In genomic region chr12:65171073-65171472, GRCh38 we compare ENCODE assay signal across 8 cellular contexts. TPM values are rescaled to one million over a fixed set of nuclear protein-coding genes. Genes with fewer than 3 reads are reported as not detected.
DNase-seq lines count a peak whose midpoint lies in the region; TF ChIP-seq lines count a peak whose summit lies in the region.

No MANE protein-coding gene starts in this region.

- H3K4me1 ChIP-seq in hepatocyte (ENCODE audit: insufficient read depth) (peaks cover 22% of the 10 kb centered on the region), smooth muscle cell (ENCODE audit: low read depth) (peaks cover 41% of the 10 kb centered on the region)

- DNase-seq in DMS79 treated with DMSO at 0.1 percent for 48 hours (lab: John Stamatoyannopoulos, UW), result peak; percentile 1
- no peak for DNase-seq in DMS79 (lab: John Stamatoyannopoulos, UW)
- no peak for DNase-seq in hepatocyte (ENCODE audit: low spot score)
- no peak for DNase-seq in smooth muscle cell (lab: John Stamatoyannopoulos, UW; ENCODE audit: unreplicated experiment)
- no peak for DNase-seq in central memory CD4-positive, alpha-beta T cell
- DNase-seq in glomerular visceral epithelial cell (ENCODE audit: extremely low spot score), result no peak
- DNase-seq in NCI-H345 treated with DMSO at 0.1 percent for 48 hours (lab: John Stamatoyannopoulos, UW; ENCODE audit: unreplicated experiment), result no peak

- H3K79me2 ChIP-seq in hepatocyte, result peaks cover 72% of the 10 kb centered on the region
- H3K79me2 ChIP-seq in smooth muscle cell (ENCODE audit: low read depth), result peaks cover 76% of the 10 kb centered on the region

- H3K9me2 ChIP-seq in hepatocyte (replicated peaks; ENCODE audit: insufficient read depth), result no peaks in the 10 kb centered on the region

- WGBS in hepatocyte (ENCODE audit: low lambda C conversion rate, missing lambda C conversion rate), result 33% methylated on average over 8 of the region's 8 CpGs
- 27% methylated on average over 8 of the region's 8 CpGs for whole genome bisulfite sequencing in smooth muscle cell (ENCODE audit: low lambda C conversion rate)

- peaks cover 59% of the 10 kb centered on the region for H4K20me1 ChIP-seq in hepatocyte (ENCODE audit: insufficient read depth, poor library complexity, severe bottlenecking)
- peaks cover 61% of the 10 kb centered on the region for H4K20me1 ChIP-seq in smooth muscle cell (ENCODE audit: low read depth)

- no peaks in the 10 kb centered on the region for H3K9me3 ChIP-seq in hepatocyte (ENCODE audit: low read depth)
- H3K9me3 ChIP-seq in smooth muscle cell (replicated peaks; ENCODE audit: low read depth), result no peaks in the 10 kb centered on the region

- H3F3A ChIP-seq in smooth muscle cell (ENCODE audit: low read depth), result no peaks in the 10 kb centered on the region

- no peak for TF ChIP-seq CTCF in WI38 (IDR thresholded peaks at IDR 0.05; ENCODE audit: low read depth, low read length)
- TF ChIP-seq CTCF in hepatocyte (IDR thresholded peaks at IDR 0.05; ENCODE audit: poor library complexity), result no peak
- TF ChIP-seq CTCF in smooth muscle cell (IDR thresholded peaks at IDR 0.05; ENCODE audit: borderline replicate concordance, insufficient read depth, poor library complexity, severe bottlenecking), result no peak

- H3K4me3 ChIP-seq in WI38 (ENCODE audit: low read depth, low read length) (peak overlapping the region; percentile 92), hepatocyte (peak overlapping the region; percentile 90), smooth muscle cell (peak overlapping the region; percentile 89)

- H3K4me2 ChIP-seq in hepatocyte, result peak overlapping the region; percentile 83
- peak overlapping the region; percentile 97 for H3K4me2 ChIP-seq in smooth muscle cell

- H3K27me3 ChIP-seq in hepatocyte (no peaks in the 10 kb centered on the region), smooth muscle cell (ENCODE audit: low read depth) (no peaks in the 10 kb centered on the region)

- H3K27ac ChIP-seq in hepatocyte (peak overlapping the region; percentile 99), smooth muscle cell (ENCODE audit: low read depth) (peak overlapping the region; percentile 97)

- peak overlapping the region; percentile 99 for H3K9ac ChIP-seq in smooth muscle cell (ENCODE audit: low read depth)

- H3K36me3 ChIP-seq in hepatocyte (replicated peaks; ENCODE audit: insufficient read depth, low read depth) (no peaks in the 10 kb centered on the region), smooth muscle cell (ENCODE audit: low read depth) (peaks cover 2% of the 10 kb centered on the region)

- H2AFZ ChIP-seq in hepatocyte, result no peak overlapping the region
- no peak overlapping the region for H2AFZ ChIP-seq in smooth muscle cell (ENCODE audit: low read depth)

RNA-seq across cellular contexts. Expression of gene LEMD3, which starts 1.7 kb away (rescaled TPM):
- 34.8 and 51.1 TPM in 2 replicates for total RNA-seq in hepatocyte
- 15.5 and 17.7 TPM in 2 replicates for polyA plus RNA-seq in hepatocyte
- total RNA-seq in smooth muscle cell, result 53.1 and 55.1 TPM in 2 replicates
- polyA plus RNA-seq in smooth muscle cell, result 14.8 and 17.9 TPM in 2 replicates

RNA-seq across cellular contexts. Expression of gene WIF1, which starts 50.0 kb away (rescaled TPM):
- 4.3 and 5.5 TPM in 2 replicates for total RNA-seq in hepatocyte
- polyA plus RNA-seq in hepatocyte, result 2.2 and 4.7 TPM in 2 replicates
- not detected in 2 replicates for total RNA-seq in smooth muscle cell
- 0.30 TPM in 1 of 2 replicates, not detected in the other for polyA plus RNA-seq in smooth muscle cell
